ENCODE assay signal across 18 cellular contexts in genomic region chr2:189379731-189380261, GRCh38.
DNase-seq lines count a peak whose midpoint lies in the region; ATAC-seq and TF ChIP-seq lines count a peak whose summit lies in the region.
"Had no signal": no experiment of that assay in that cellular context is flagged by ENCODE, and none has a peak within 500 bp of the region (broad histone marks: within the 10 kb centered on the region; RNA-seq: fewer than 3 reads in every experiment).

No MANE protein-coding gene starts in this region.

- H4K20me1 ChIP-seq in osteoblast (ENCODE audit: insufficient read depth, low read length), result no peaks in the 10 kb centered on the region

- H3K9me3 Mint-ChIP-seq in endodermal cell, result no peaks in the 10 kb centered on the region

- CTCF ChIA-PET in Panc1 (lab: Charles Lee), result no interaction called here

- H3K9me3 ChIP-seq in Panc1 (ENCODE audit: control insufficient read depth, insufficient read depth, low read depth, low read length) (no peaks in the 10 kb centered on the region), endodermal cell (ENCODE audit: control insufficient read depth, low read length) (no peaks in the 10 kb centered on the region), osteoblast (ENCODE audit: low read depth, low read length) (no peaks in the 10 kb centered on the region)
- H3K9me3 ChIP-seq: pancreas had no signal

- DNase-seq in GM03348 (ENCODE audit: low spot score) (peak; percentile 32), Panc1 (ENCODE audit: low read depth, low spot score) (no peak), endodermal cell (no peak), osteoblast (ENCODE audit: insufficient read length, low spot score, missing footprints) (no peak), NCI-H345 treated with DMSO at 0.1 percent for 48 hours (lab: John Stamatoyannopoulos, UW; ENCODE audit: unreplicated experiment) (no peak), COR-L47 (lab: John Stamatoyannopoulos, UW) (no peak), NCI-H128 (lab: John Stamatoyannopoulos, UW; ENCODE audit: unreplicated experiment) (no peak)
- DNase-seq: anterior cingulate cortex; C1 segment of cervical spinal cord; DMS79; effector CD4-positive, alpha-beta T cell; NCI-H146; NCI-H446 treated with DMSO at 0.1 percent for 48 hours; pancreas; stimulated activated naive CD4-positive, alpha-beta T cell treated with Interleukin-2 at 50 U/mL for 16 hours had no signal

- no TSS peak for BruUV-seq in Panc1 (replicated peaks; lab: Mats Ljungman, UMichigan)

- no peaks in the 10 kb centered on the region for H3K4me1 Mint-ChIP-seq in endodermal cell

- no peak overlapping the region for H3K27ac Mint-ChIP-seq in endodermal cell

- TF ChIP-seq CTCF in Panc1 (IDR thresholded peaks at IDR 0.05) (no peak), endodermal cell (conservative IDR thresholded peaks at IDR 0.05) (no peak), osteoblast (IDR thresholded peaks at IDR 0.05; ENCODE audit: extremely low read depth, low read depth, low read length) (no peak)

- H3K79me2 ChIP-seq in osteoblast (ENCODE audit: insufficient read depth, low read length), result no peaks in the 10 kb centered on the region

- ATAC-seq in Panc1, result peak; percentile 62
- ATAC-seq in GM18867 (IDR thresholded peaks at IDR 0.05; ENCODE audit: unreplicated experiment), result no peak
- ATAC-seq: pancreas had no signal

- H3K4me3 ChIP-seq in Panc1 (ENCODE audit: low read depth in 2 of 2, low read length in 2 of 2) (no peak overlapping the region), endodermal cell (ENCODE audit: low read length) (no peak overlapping the region), osteoblast (ENCODE audit: insufficient read depth, low read length) (peak overlapping the region; percentile 53)
- H3K4me3 ChIP-seq: pancreas, skin epidermis had no signal

- H3K27me3 Mint-ChIP-seq in endodermal cell (ENCODE audit: insufficient read depth), result no peaks in the 10 kb centered on the region

- intact Hi-C loops in Panc1 (cut with micrococcal nuclease; ENCODE audit: unreplicated experiment), result no loop called here

- H3K36me3 ChIP-seq in Panc1 (ENCODE audit: control insufficient read depth, insufficient read depth, low read length), result no peaks in the 10 kb centered on the region
- H3K36me3 ChIP-seq in endodermal cell (ENCODE audit: control insufficient read depth, insufficient read depth, low read length), result no peaks in the 10 kb centered on the region
- H3K36me3 ChIP-seq in osteoblast (ENCODE audit: insufficient read depth, low read length), result no peaks in the 10 kb centered on the region
- H3K36me3 ChIP-seq: pancreas had no signal

- H3K27me3 ChIP-seq in Panc1 (ENCODE audit: control insufficient read depth, insufficient read depth, low read length) (no peaks in the 10 kb centered on the region), endodermal cell (ENCODE audit: control insufficient read depth, insufficient read depth, low read length, poor library complexity, severe bottlenecking) (no peaks in the 10 kb centered on the region), osteoblast (ENCODE audit: insufficient read depth, low read length) (no peaks in the 10 kb centered on the region)
- H3K27me3 ChIP-seq: pancreas had no signal

- H3K4me2 ChIP-seq in osteoblast (ENCODE audit: insufficient read depth, low read length), result peak overlapping the region; percentile 85

- H3K4me1 ChIP-seq in Panc1 (ENCODE audit: control insufficient read depth, insufficient read depth, low read length), result no peaks in the 10 kb centered on the region; the same call in 1 of the 2 replicates
- H3K4me1 ChIP-seq in endodermal cell (ENCODE audit: control insufficient read depth, insufficient read depth, low read length), result no peaks in the 10 kb centered on the region
- peaks cover 24% of the 10 kb centered on the region for H3K4me1 ChIP-seq in osteoblast (ENCODE audit: insufficient read depth, low read length)
- H3K4me1 ChIP-seq: pancreas had no signal

- WGBS in endodermal cell (ENCODE audit: insufficient coverage in 1 of 2, insufficient read length in 1 of 2), 2 experiments, result 84% methylated on average over 1 of the region's 1 CpG; no CpG with 5 or more reads in 1 of the 2 experiments

- H3K27ac ChIP-seq in Panc1 (ENCODE audit: low read length) (peak overlapping the region; percentile 39), endodermal cell (ENCODE audit: low read depth, low read length) (peak overlapping the region; percentile 28), osteoblast (ENCODE audit: low read depth, low read length) (peak overlapping the region; percentile 89)
- H3K27ac ChIP-seq: pancreas, VCaP had no signal

- H2AFZ ChIP-seq in osteoblast (ENCODE audit: low read length), result no peak overlapping the region

- in situ Hi-C loops in Panc1 (cut with HindIII; ENCODE audit: low pct_unique_long_range_greater_than_20kb, low sequenced_read_pairs), result no loop called here

- H3K9ac ChIP-seq in endodermal cell (ENCODE audit: extremely low read depth, low read length, poor library complexity, severe bottlenecking), result no peak overlapping the region

- no peak overlapping the region for H3K4me3 Mint-ChIP-seq in endodermal cell

- POLR2A ChIA-PET in Panc1 (lab: Charles Lee), result no interaction called here

- no peaks in the 10 kb centered on the region for H3K36me3 Mint-ChIP-seq in endodermal cell (ENCODE audit: low read depth)

Comparison
In these comparisons a context has a peak if more than half of its experiments do, and no peak if none do; other contexts are left out.
1. H3K27ac ChIP-seq: peak in every context shown above with its lines; median percentile 89 in osteoblast; 39 in Panc1; 28 in endodermal cell.